Comparison of ENCODE assay signal across 9 cellular contexts in genomic region chr12:109111775-109112491, GRCh38. TPM values are rescaled to one million over a fixed set of nuclear protein-coding genes. Genes with fewer than 3 reads are reported as not detected.
DNase-seq lines count a peak whose midpoint lies in the region; ATAC-seq, FAIRE-seq and TF ChIP-seq lines count a peak whose summit lies in the region.
"Had no signal": no experiment of that assay in that cellular context is flagged by ENCODE, and none has a peak within 500 bp of the region (broad histone marks: within the 10 kb centered on the region; RNA-seq: fewer than 3 reads in every experiment).

No MANE protein-coding gene starts in this region.

- in situ Hi-C loops in SK-MEL-5 (cut with HindIII; ENCODE audit: low pct_unique_long_range_greater_than_20kb, low sequenced_read_pairs): no loop called here

- H4K20me1 ChIP-seq in osteoblast (ENCODE audit: insufficient read depth, low read length): no peaks in the 10 kb centered on the region

- no peaks in the 10 kb centered on the region for H3K9me3 ChIP-seq in osteoblast (ENCODE audit: low read depth, low read length)
- H3K9me3 ChIP-seq: HAP-1 had no signal

- peaks cover 12% of the 10 kb centered on the region for H3K4me1 ChIP-seq in osteoblast (ENCODE audit: insufficient read depth, low read length)
- H3K4me1 ChIP-seq: HAP-1 had no signal

- peak overlapping the region; percentile 94 for H3K4me3 ChIP-seq in osteoblast (ENCODE audit: insufficient read depth, low read length)
- H3K4me3 ChIP-seq: HAP-1 had no signal

- peak overlapping the region; percentile 94 for H2AFZ ChIP-seq in osteoblast (ENCODE audit: low read length)

- no peaks in the 10 kb centered on the region for H3K79me2 ChIP-seq in osteoblast (ENCODE audit: insufficient read depth, low read length)

- TF ChIP-seq CTCF in GM12874 (IDR thresholded peaks at IDR 0.05; ENCODE audit: insufficient read depth, low read depth, low read length) (peak; percentile 74), osteoblast (IDR thresholded peaks at IDR 0.05; ENCODE audit: extremely low read depth, low read depth, low read length) (peak; percentile 79)

- H3K27ac ChIP-seq in osteoblast (ENCODE audit: low read depth, low read length): peak overlapping the region; percentile 80

- H3K27me3 ChIP-seq in osteoblast (ENCODE audit: insufficient read depth, low read length): no peaks in the 10 kb centered on the region

- peaks cover 8% of the 10 kb centered on the region for H3K36me3 ChIP-seq in osteoblast (ENCODE audit: insufficient read depth, low read length)

- intact Hi-C loops in Right ventricle myocardium superior (cut with DNase I): no loop called here

- FAIRE-seq in A204.1 (lab: Jason Lieb, UNC): peak; percentile 97

- ATAC-seq in Right ventricle myocardium superior (ENCODE audit: poor library complexity): peak; percentile 45

- DNase-seq in SK-MEL-5 (ENCODE audit: low read depth, low spot score) (peak; percentile 72), amniotic epithelial cell (ENCODE audit: low read depth) (peak; percentile 69), Right ventricle myocardium superior (peak; percentile 88), osteoblast (ENCODE audit: insufficient read length, low spot score, missing footprints) (peak; percentile 81), ureter (ENCODE audit: low spot score) (peak; percentile 74), T1000 (lab: John Stamatoyannopoulos, UW) (no peak)

- H3K4me2 ChIP-seq in osteoblast (ENCODE audit: insufficient read depth, low read length): peak overlapping the region; percentile 90

RNA-seq across cellular contexts. Expression of gene ACACB, which starts 4.5 kb away (rescaled TPM):
- total RNA-seq in SK-MEL-5 (2014; rRNA removed; shearing (Covaris generic)): 5.9 and 6.9 TPM in 2 replicates
- polyA plus RNA-seq in SK-MEL-5 (2015; cell fraction: cytosol; rRNA removed): 9.9 and 11.0 TPM in 2 replicates
- polyA plus RNA-seq in SK-MEL-5 (2015; cell fraction: nucleus; rRNA removed): 21.8 and 26.6 TPM in 2 replicates
- 167 TPM for total RNA-seq in Right ventricle myocardium superior
- total RNA-seq in osteoblast: 13.8 and 16.2 TPM in 2 replicates
- 67.3 TPM for total RNA-seq in ureter

RNA-seq across cellular contexts. Expression of gene UNG, which starts 14.5 kb away (rescaled TPM):
- 35.3 and 35.4 TPM in 2 replicates for total RNA-seq in SK-MEL-5 (2014; rRNA removed; shearing (Covaris generic))
- 54.4 and 57.2 TPM in 2 replicates for polyA plus RNA-seq in SK-MEL-5 (2015; cell fraction: cytosol; rRNA removed)
- polyA plus RNA-seq in SK-MEL-5 (2015; cell fraction: nucleus; rRNA removed): 19.5 and 33.7 TPM in 2 replicates
- total RNA-seq in Right ventricle myocardium superior (24.8 TPM), osteoblast (38.0 and 41.8 TPM in 2 replicates), ureter (25.1 TPM)

RNA-seq across cellular contexts. Expression of gene ALKBH2, which starts 18.7 kb away (rescaled TPM):
- total RNA-seq in SK-MEL-5 (2014; rRNA removed; shearing (Covaris generic)): 30.2 and 32.7 TPM in 2 replicates
- 17.9 and 25.9 TPM in 2 replicates for polyA plus RNA-seq in SK-MEL-5 (2015; cell fraction: cytosol; rRNA removed)
- polyA plus RNA-seq in SK-MEL-5 (2015; cell fraction: nucleus; rRNA removed): 95.7 and 102 TPM in 2 replicates
- total RNA-seq in Right ventricle myocardium superior: 7.2 TPM
- total RNA-seq in osteoblast: 22.4 and 25.0 TPM in 2 replicates
- 28.6 TPM for total RNA-seq in ureter

RNA-seq across cellular contexts. Expression of gene USP30, which starts 59.6 kb away (rescaled TPM):
- total RNA-seq in SK-MEL-5 (2014; rRNA removed; shearing (Covaris generic)): 11.8 and 16.2 TPM in 2 replicates
- polyA plus RNA-seq in SK-MEL-5 (2015; cell fraction: cytosol; rRNA removed): 10.9 and 13.6 TPM in 2 replicates
- polyA plus RNA-seq in SK-MEL-5 (2015; cell fraction: nucleus; rRNA removed): 10.5 and 22.0 TPM in 2 replicates
- total RNA-seq in Right ventricle myocardium superior (12.2 TPM), osteoblast (10.1 and 15.6 TPM in 2 replicates), ureter (10.6 TPM)
